Comparison of ENCODE assay signal across 2 cellular contexts in the genomic region with DNA sequence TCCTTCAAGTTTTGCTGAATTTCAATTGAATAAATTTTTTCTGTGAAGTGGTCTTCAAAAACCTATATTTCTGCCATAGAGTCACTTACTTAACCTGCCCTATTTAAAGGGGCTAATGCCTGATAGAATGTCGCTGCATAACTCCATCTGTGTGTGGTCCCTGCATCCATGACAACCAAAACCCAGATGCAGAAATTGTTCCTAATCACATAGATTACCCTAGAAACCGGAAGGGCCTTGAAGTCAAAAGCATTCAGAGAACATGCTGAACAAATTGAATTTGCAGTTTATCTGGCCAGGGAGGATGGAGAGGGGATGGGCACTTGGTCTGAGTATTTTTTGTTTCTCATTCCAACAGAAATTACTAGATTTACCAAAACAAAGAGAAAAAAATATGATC.
TF ChIP-seq lines count a peak whose summit lies in the region.

No MANE protein-coding gene starts in this region.

TF ChIP-seq in SK-N-SH, 30 proteins besides CTCF, POLR2A, EP300 and RAD21 (continued from another document):
- TF ChIP-seq, protein P1, sequence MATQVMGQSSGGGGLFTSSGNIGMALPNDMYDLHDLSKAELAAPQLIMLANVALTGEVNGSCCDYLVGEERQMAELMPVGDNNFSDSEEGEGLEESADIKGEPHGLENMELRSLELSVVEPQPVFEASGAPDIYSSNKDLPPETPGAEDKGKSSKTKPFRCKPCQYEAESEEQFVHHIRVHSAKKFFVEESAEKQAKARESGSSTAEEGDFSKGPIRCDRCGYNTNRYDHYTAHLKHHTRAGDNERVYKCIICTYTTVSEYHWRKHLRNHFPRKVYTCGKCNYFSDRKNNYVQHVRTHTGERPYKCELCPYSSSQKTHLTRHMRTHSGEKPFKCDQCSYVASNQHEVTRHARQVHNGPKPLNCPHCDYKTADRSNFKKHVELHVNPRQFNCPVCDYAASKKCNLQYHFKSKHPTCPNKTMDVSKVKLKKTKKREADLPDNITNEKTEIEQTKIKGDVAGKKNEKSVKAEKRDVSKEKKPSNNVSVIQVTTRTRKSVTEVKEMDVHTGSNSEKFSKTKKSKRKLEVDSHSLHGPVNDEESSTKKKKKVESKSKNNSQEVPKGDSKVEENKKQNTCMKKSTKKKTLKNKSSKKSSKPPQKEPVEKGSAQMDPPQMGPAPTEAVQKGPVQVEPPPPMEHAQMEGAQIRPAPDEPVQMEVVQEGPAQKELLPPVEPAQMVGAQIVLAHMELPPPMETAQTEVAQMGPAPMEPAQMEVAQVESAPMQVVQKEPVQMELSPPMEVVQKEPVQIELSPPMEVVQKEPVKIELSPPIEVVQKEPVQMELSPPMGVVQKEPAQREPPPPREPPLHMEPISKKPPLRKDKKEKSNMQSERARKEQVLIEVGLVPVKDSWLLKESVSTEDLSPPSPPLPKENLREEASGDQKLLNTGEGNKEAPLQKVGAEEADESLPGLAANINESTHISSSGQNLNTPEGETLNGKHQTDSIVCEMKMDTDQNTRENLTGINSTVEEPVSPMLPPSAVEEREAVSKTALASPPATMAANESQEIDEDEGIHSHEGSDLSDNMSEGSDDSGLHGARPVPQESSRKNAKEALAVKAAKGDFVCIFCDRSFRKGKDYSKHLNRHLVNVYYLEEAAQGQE (IDR thresholded peaks at IDR 0.05; ENCODE audit: low read depth, low read length): no peak
- TF ChIP-seq NRF1 (IDR thresholded peaks at IDR 0.05; ENCODE audit: low read depth, low read length): no peak
TF ChIP-seq in SK-N-SH: peak in this region for 0.

TF ChIP-seq in SK-N-SH treated with all-trans-retinoic acid at 6 μM for 48 hours, 23 proteins besides CTCF, POLR2A, EP300 and RAD21 (continued from another document):
- TF ChIP-seq, protein P2, sequence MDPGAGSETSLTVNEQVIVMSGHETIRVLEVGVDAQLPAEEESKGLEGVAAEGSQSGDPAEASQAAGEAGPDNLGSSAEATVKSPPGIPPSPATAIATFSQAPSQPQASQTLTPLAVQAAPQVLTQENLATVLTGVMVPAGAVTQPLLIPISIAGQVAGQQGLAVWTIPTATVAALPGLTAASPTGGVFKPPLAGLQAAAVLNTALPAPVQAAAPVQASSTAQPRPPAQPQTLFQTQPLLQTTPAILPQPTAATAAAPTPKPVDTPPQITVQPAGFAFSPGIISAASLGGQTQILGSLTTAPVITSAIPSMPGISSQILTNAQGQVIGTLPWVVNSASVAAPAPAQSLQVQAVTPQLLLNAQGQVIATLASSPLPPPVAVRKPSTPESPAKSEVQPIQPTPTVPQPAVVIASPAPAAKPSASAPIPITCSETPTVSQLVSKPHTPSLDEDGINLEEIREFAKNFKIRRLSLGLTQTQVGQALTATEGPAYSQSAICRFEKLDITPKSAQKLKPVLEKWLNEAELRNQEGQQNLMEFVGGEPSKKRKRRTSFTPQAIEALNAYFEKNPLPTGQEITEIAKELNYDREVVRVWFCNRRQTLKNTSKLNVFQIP (CRISPR knock-in tag; IDR thresholded peaks at IDR 0.05; ENCODE audit: borderline replicate concordance, low read depth): no peak
- no peak for TF ChIP-seq ZFP3 (CRISPR knock-in tag; IDR thresholded peaks at IDR 0.05)
